In genomic region chr7:150451097-150451793, GRCh38 we compare ENCODE assay signal across 9 cellular contexts. TPM values are rescaled to one million over a fixed set of nuclear protein-coding genes. Genes with fewer than 3 reads are reported as not detected.
DNase-seq lines count a peak whose midpoint lies in the region; ATAC-seq and TF ChIP-seq lines count a peak whose summit lies in the region.
"Had no signal": no experiment of that assay in that cellular context is flagged by ENCODE, and none has a peak within 500 bp of the region (broad histone marks: within the 10 kb centered on the region; RNA-seq: fewer than 3 reads in every experiment).

No MANE protein-coding gene starts in this region.

- no peaks in the 10 kb centered on the region for H3K27me3 ChIP-seq in MM.1S (replicated peaks; ENCODE audit: insufficient read depth, low read length)

- H3K9me3 ChIP-seq in MM.1S (replicated peaks; ENCODE audit: insufficient read depth, low read length), result no peaks in the 10 kb centered on the region

- H3K4me3 ChIP-seq in lower leg skin (ENCODE audit: low read depth, poor library complexity, severe bottlenecking) (peak overlapping the region; percentile 28), MM.1S (ENCODE audit: low read length) (no peak overlapping the region)

- H3K27ac ChIP-seq in MM.1S (ENCODE audit: low read length), result no peak overlapping the region

- H4K20me1 ChIP-seq in MM.1S (ENCODE audit: insufficient read depth, low read length), result no peaks in the 10 kb centered on the region

- WGBS in lower leg skin, 2 donors, result 64 to 82% methylated on average over 19 of the region's 19 CpGs

- peak; percentile 41 for DNase-seq in activated T-helper 9 cell treated with anti-CD3 and anti-CD28 coated beads, Interleukin-2, amount 50 U/mL, for 16 hours (ENCODE audit: low read depth)
- peak in 1 of 2 donors; percentile 58 for DNase-seq in lower leg skin (ENCODE audit: low spot score in 2 of 2)
- peak; percentile 51 for DNase-seq in stimulated activated CD8-positive, alpha-beta memory T cell treated with anti-CD3 and anti-CD28 coated beads, Interleukin-4, amount 100 ng/mL, for 24 hours (ENCODE audit: low read depth)
- DNase-seq in MM.1S, result no peak
- no peak for DNase-seq in HPDE6-E6E7 (ENCODE audit: extremely low spot score)

- no peaks in the 10 kb centered on the region for H3F3A ChIP-seq in MM.1S (ENCODE audit: insufficient read depth, low read length)

- TF ChIP-seq CTCF in lower leg skin (IDR thresholded peaks at IDR 0.05), result no peak
- TF ChIP-seq CTCF in MM.1S (IDR thresholded peaks at IDR 0.05; ENCODE audit: low read length), result no peak

- no peak for TF ChIP-seq POLR2A in lower leg skin (IDR thresholded peaks at IDR 0.05)

- ATAC-seq in GM18867 (IDR thresholded peaks at IDR 0.05; ENCODE audit: unreplicated experiment), result peak; percentile 40
- peak; percentile 31 for ATAC-seq in HG03565 (IDR thresholded peaks at IDR 0.05; ENCODE audit: unreplicated experiment)
- ATAC-seq in GM21528 (IDR thresholded peaks at IDR 0.05; ENCODE audit: low FRiP score, unreplicated experiment), result no peak
- ATAC-seq: HCT116 had no signal

- no peaks in the 10 kb centered on the region for H3K79me2 ChIP-seq in MM.1S (ENCODE audit: low read length)

- H3K9me2 ChIP-seq in MM.1S (replicated peaks; ENCODE audit: insufficient read depth, low read length), result no peaks in the 10 kb centered on the region

- H3K4me1 ChIP-seq in MM.1S (ENCODE audit: low read length), result peaks cover 10% of the 10 kb centered on the region

- H2AFZ ChIP-seq in MM.1S (ENCODE audit: low read length), result no peak overlapping the region

- intact Hi-C loops in lower leg skin (cut with DNase I; ENCODE audit: low total_unique reads), result no loop called here

- H3K36me3 ChIP-seq in MM.1S (replicated peaks; ENCODE audit: insufficient read depth, low read length), result no peaks in the 10 kb centered on the region

- H3K9ac ChIP-seq in MM.1S (ENCODE audit: low read length), result no peak overlapping the region

- no peak overlapping the region for H3K4me2 ChIP-seq in MM.1S (ENCODE audit: low read depth, low read length)

RNA-seq across cellular contexts. Expression of gene GIMAP8, which starts 0.8 kb away (rescaled TPM):
- total RNA-seq in lower leg skin, result 10 to 100 TPM in 1 of 4 donors, 1 to 10 TPM in 3; 2.3 to 10.7 (median 3.4) TPM

Comparison
In these comparisons a context has a peak if more than half of its experiments do, and no peak if none do; other contexts are left out.
1. DNase-seq: peak in activated T-helper 9 cell treated with anti-CD3 and anti-CD28 coated beads, Interleukin-2, amount 50 U/mL, for 16 hours (single experiment) and stimulated activated CD8-positive, alpha-beta memory T cell treated with anti-CD3 and anti-CD28 coated beads, Interleukin-4, amount 100 ng/mL, for 24 hours (single experiment); none in MM.1S (single experiment) and HPDE6-E6E7 (single experiment).